Comparison of ENCODE assay signal across 8 cellular contexts in the genomic region with DNA sequence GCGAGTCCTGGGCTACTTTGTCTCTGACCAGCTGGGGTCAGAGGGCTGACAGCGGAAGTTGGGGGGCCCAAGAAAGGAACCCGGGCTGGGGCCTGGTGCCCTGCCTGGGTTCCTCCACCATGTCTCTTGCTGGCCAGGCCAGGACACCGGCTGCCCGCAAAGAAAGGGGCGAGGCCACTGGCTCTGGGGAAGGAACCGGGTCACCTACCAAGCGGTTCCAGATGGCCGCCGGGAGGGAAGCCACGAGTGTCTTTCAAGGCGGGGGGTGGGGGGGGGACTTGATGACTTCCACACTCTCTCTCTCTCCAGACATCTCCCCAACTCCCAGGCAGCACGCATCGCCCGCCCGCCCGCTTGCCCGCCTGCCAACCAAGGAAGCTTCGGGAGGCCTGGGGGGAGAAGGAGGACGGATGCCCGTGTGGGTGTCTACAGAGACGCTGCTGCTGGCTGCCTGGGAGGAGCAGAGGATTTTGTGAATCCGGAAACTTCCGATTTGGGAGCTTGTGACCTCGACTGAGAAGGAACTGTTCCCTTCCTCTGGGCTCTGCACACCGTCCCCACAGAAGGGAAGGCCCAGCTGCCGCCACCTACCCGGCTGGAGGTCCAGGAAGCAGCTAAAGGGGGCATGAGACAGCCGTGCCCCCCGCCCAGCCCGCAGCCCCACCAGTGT. TPM values are rescaled to one million over a fixed set of nuclear protein-coding genes. Genes with fewer than 3 reads are reported as not detected.
DNase-seq lines count a peak whose midpoint lies in the region; ATAC-seq and TF ChIP-seq lines count a peak whose summit lies in the region.

No MANE protein-coding gene starts in this region.

- POLR2A ChIA-PET in PC-9 (lab: Charles Lee; ENCODE audit: unreplicated experiment) = no interaction called here

- H3K4me2 ChIP-seq in PC-9 = peak overlapping the region; percentile 90

- CTCF ChIA-PET in PC-9 (lab: Charles Lee) = interaction anchor here (1.1 kb wide), 1 partner anchor 22 kb away, joined by 4 read pairs; no protein-coding TSS in a partner anchor

- BruUV-seq in PC-9 (replicated peaks; lab: Mats Ljungman, UMichigan) = no TSS peak

- no peak for ATAC-seq in HG03571 (IDR thresholded peaks at IDR 0.05; ENCODE audit: unreplicated experiment)
- ATAC-seq in GM21526 (IDR thresholded peaks at IDR 0.05; ENCODE audit: low FRiP score, unreplicated experiment) = no peak

- no peaks in the 10 kb centered on the region for H3K9me2 ChIP-seq in PC-9 (ENCODE audit: insufficient read depth)

- DNase-seq in activated T-cell treated with anti-CD3 and anti-CD28 coated beads, Interleukin-2, amount 50 U/mL, for 1 hour = peak; percentile 44
- no peak for DNase-seq in activated T-cell treated with anti-CD3 and anti-CD28 coated beads for 4 hours
- no peak for DNase-seq in PC-9
- peak in 38 of 61 donors; percentile 7 to 75 (median 32) for DNase-seq in caudate nucleus (lab: John Stamatoyannopoulos, UW)
- DNase-seq in kidney tubule cell (ENCODE audit: low spot score) = peak; percentile 55
- peak; percentile 50 for DNase-seq in stimulated activated CD8-positive, alpha-beta memory T cell treated with anti-CD3 and anti-CD28 coated beads, Interleukin-4, amount 100 ng/mL, for 48 hours

- no peak for TF ChIP-seq CTCF in PC-9 (conservative IDR thresholded peaks at IDR 0.05)

- H3K27ac ChIP-seq in PC-9 = no peak overlapping the region
- H3K27ac ChIP-seq in caudate nucleus (ENCODE audit: low read depth, low read length) = peak overlapping the region; percentile 59

- no peaks in the 10 kb centered on the region; the same call in 1 of the 2 replicates for H3K4me1 ChIP-seq in PC-9 (replicated peaks; ENCODE audit: insufficient read depth)

- no peaks in the 10 kb centered on the region for H4K20me1 ChIP-seq in PC-9 (ENCODE audit: insufficient read depth)

- H3K36me3 ChIP-seq in PC-9 (ENCODE audit: low read depth) = no peaks in the 10 kb centered on the region

- intact Hi-C loops in PC-9 (cut with micrococcal nuclease; ENCODE audit: unreplicated experiment) = no loop called here

- H3K27me3 ChIP-seq in PC-9 (ENCODE audit: insufficient read depth, low read depth) = no peaks in the 10 kb centered on the region

- 0 out of 2 replicates have a peak, but pooled peaks cover 8% of the 10 kb centered on the region for H3K79me2 ChIP-seq in PC-9 (ENCODE audit: low read depth)

- peak overlapping the region; percentile 68 for H3K4me3 ChIP-seq in PC-9

- peak overlapping the region; percentile 43; the same call in 1 of the 2 replicates for H2AFZ ChIP-seq in PC-9

- H3F3A ChIP-seq in PC-9 (ENCODE audit: insufficient read depth, low read depth) = peaks cover 11% of the 10 kb centered on the region; the same call in 1 of the 2 replicates

- H3K9me3 ChIP-seq in PC-9 (ENCODE audit: insufficient read depth, low read depth) = no peaks in the 10 kb centered on the region

RNA-seq across cellular contexts. Expression of gene PIP5K1C, which starts 1.1 kb away (rescaled TPM):
- 19.1 and 20.0 TPM in 2 replicates for total RNA-seq in PC-9 (2021)

RNA-seq across cellular contexts. Expression of gene TJP3, which starts 9.0 kb away (rescaled TPM):
- 56.8 and 71.5 TPM in 2 replicates for total RNA-seq in PC-9 (2021)

Comparison
In these comparisons a context has a peak if more than half of its experiments do, and no peak if none do; other contexts are left out.
1. DNase-seq: peak in activated T-cell treated with anti-CD3 and anti-CD28 coated beads, Interleukin-2, amount 50 U/mL, for 1 hour (single experiment), caudate nucleus (38 of 61), kidney tubule cell (single experiment) and stimulated activated CD8-positive, alpha-beta memory T cell treated with anti-CD3 and anti-CD28 coated beads, Interleukin-4, amount 100 ng/mL, for 48 hours (single experiment); none in activated T-cell treated with anti-CD3 and anti-CD28 coated beads for 4 hours (single experiment) and PC-9 (0 of 2).